ENCODE assay signal across 34 cellular contexts in genomic region chr2:225340923-225341322, GRCh38. TPM values are rescaled to one million over a fixed set of nuclear protein-coding genes. Genes with fewer than 3 reads are reported as not detected.
"Had no signal": no experiment of that assay in that cellular context is flagged by ENCODE, and none has a peak within 500 bp of the region (broad histone marks: within the 10 kb centered on the region; RNA-seq: fewer than 3 reads in every experiment).

No MANE protein-coding gene starts in this region.

- H3K4me2 ChIP-seq: hepatocyte had no signal

- DNase-seq: activated CD4-positive, alpha-beta memory T cell treated with anti-CD3 and anti-CD28 coated beads for 36 hours; activated CD4-positive, alpha-beta T cell treated with anti-CD3 and anti-CD28 coated beads for 36 hours; activated CD4-positive, alpha-beta T cell treated with anti-CD3 and anti-CD28 coated beads, Interleukin-2, amount 10 ng/mL, durations not matched to agents 24 days and 14 days; activated CD4-positive, CD25-positive, alpha-beta regulatory T cell; activated CD4-positive, CD25-positive, alpha-beta regulatory T cell treated with anti-CD3 and anti-CD28 coated beads, Interleukin-2, amount 50 U/mL, for 72 hours; activated CD8-positive, alpha-beta memory T cell treated with anti-CD3 and anti-CD28 coated beads, Interleukin-2, amount 10 ng/mL, durations not matched to agents 7 days and 5 days; activated CD8-positive, alpha-beta memory T cell treated with anti-CD3 and anti-CD28 coated beads, Interleukin-2, amount 50 U/mL, for 4 hours; activated CD8-positive, alpha-beta T cell treated with anti-CD3 and anti-CD28 coated beads, Interleukin-2, amount 10 ng/mL, durations not matched to agents 7 days and 5 days; activated gamma-delta T cell; activated naive CD4-positive, alpha-beta T cell; activated naive CD4-positive, alpha-beta T cell treated with anti-CD3 and anti-CD28 coated beads, Interleukin-2, amount 10 ng/mL, durations not matched to agents 7 days and 5 days; activated naive CD8-positive, alpha-beta T cell treated with anti-CD3 and anti-CD28 coated beads, Interleukin-2, amount 10 ng/mL, durations not matched to agents 7 days and 5 days; activated T-cell treated with anti-CD3 and anti-CD28 coated beads, Interleukin-2, amount 50 U/mL, for 1 hour; activated T-cell treated with anti-CD3 and anti-CD28 coated beads, Interleukin-2, amount 50 U/mL, for 48 hours; central memory CD4-positive, alpha-beta T cell; cerebellar nuclear complex; colonic mucosa; effector CD8-positive, alpha-beta T cell; foreskin keratinocyte; gastrocnemius medialis; heart right ventricle; T-helper 2 cell had no signal

- FAIRE-seq: endometrium had no signal

- H3K79me2 ChIP-seq: hepatocyte had no signal

- H3K4me3 ChIP-seq: ascending aorta, breast epithelium, cardiac muscle cell, colonic mucosa, gastrocnemius medialis, heart right ventricle, hepatocyte had no signal

- H2AFZ ChIP-seq: hepatocyte had no signal

- H3K36me3 ChIP-seq: ascending aorta, breast epithelium, cardiac muscle cell, colonic mucosa, gastrocnemius medialis, heart right ventricle had no signal

- ATAC-seq: activated CD4-positive, alpha-beta T cell treated with anti-CD3 and anti-CD28 coated beads for 36 hours; activated CD8-positive, alpha-beta memory T cell treated with anti-CD3 and anti-CD28 coated beads, Interleukin-2, amount 10 ng/mL, durations not matched to agents 7 days and 5 days; activated CD8-positive, alpha-beta T cell treated with anti-CD3 and anti-CD28 coated beads, Interleukin-2, amount 10 ng/mL, durations not matched to agents 7 days and 5 days; activated naive CD4-positive, alpha-beta T cell treated with anti-CD3 and anti-CD28 coated beads, Interleukin-2, amount 50 U/mL, for 72 hours; esophagus mucosa; foreskin keratinocyte; gastrocnemius medialis; heart right ventricle had no signal

- H3K9me3 ChIP-seq: ascending aorta, breast epithelium, colonic mucosa, gastrocnemius medialis had no signal

- H3K4me1 ChIP-seq: ascending aorta, breast epithelium, colonic mucosa, foreskin keratinocyte, gastrocnemius medialis, heart right ventricle had no signal

- H3K27ac ChIP-seq: ascending aorta, breast epithelium, cardiac muscle cell, colonic mucosa, foreskin keratinocyte, gastrocnemius medialis, heart right ventricle, hepatocyte had no signal

- H3K27me3 ChIP-seq: ascending aorta, breast epithelium, cardiac muscle cell, colonic mucosa, foreskin keratinocyte, gastrocnemius medialis, heart right ventricle, hepatocyte had no signal

RNA-seq across cellular contexts. Expression of gene NYAP2, which starts 58.6 kb away (rescaled TPM):
- total RNA-seq: activated CD4-positive, alpha-beta memory T cell treated with anti-CD3 and anti-CD28 coated beads for 36 hours; activated CD4-positive, alpha-beta T cell treated with anti-CD3 and anti-CD28 coated beads for 36 hours; activated CD4-positive, alpha-beta T cell treated with anti-CD3 and anti-CD28 coated beads, Interleukin-2, amount 10 ng/mL, durations not matched to agents 24 days and 14 days; activated CD8-positive, alpha-beta memory T cell treated with anti-CD3 and anti-CD28 coated beads for 36 hours; activated CD8-positive, alpha-beta memory T cell treated with anti-CD3 and anti-CD28 coated beads, Interleukin-2, amount 10 ng/mL, durations not matched to agents 7 days and 5 days; activated CD8-positive, alpha-beta T cell treated with anti-CD3 and anti-CD28 coated beads, Interleukin-2, amount 10 ng/mL, durations not matched to agents 7 days and 5 days; activated naive CD8-positive, alpha-beta T cell treated with anti-CD3 and anti-CD28 coated beads, Interleukin-2, amount 10 ng/mL, durations not matched to agents 7 days and 5 days; activated T-helper 1 cell treated with anti-CD3 and anti-CD28 coated beads, Interleukin-12 subunit alpha, Interleukin-12 subunit beta, Interleukin-2, Interleukin-4 antibody, amounts not matched to agents 30 ng/mL and 10 ng/mL and 1 ng/mL, durations not matched to agents 14 hours and 24 hours and 36 hours; activated T-helper 2 cell treated with anti-CD3 and anti-CD28 coated beads, Interferon-gamma antibody, Interleukin-2, Interleukin-4, amounts not matched to agents 10 μg/mL and 5 μg/mL and 100 μg/mL, durations not matched to agents 14 hours and 24 hours and 36 hours; ascending aorta; cardiac muscle cell; dermis microvascular lymphatic vessel endothelial cell; epithelial cell of proximal tubule; foreskin keratinocyte had no signal
- polyA plus RNA-seq: cardiac muscle cell, foreskin keratinocyte, heart right ventricle had no signal
